9 cellular contexts compared by ENCODE assay signal in genomic region chr7:158517571-158517970, GRCh38.
"Had no signal": no experiment of that assay in that cellular context is flagged by ENCODE, and none has a peak within 500 bp of the region (broad histone marks: within the 10 kb centered on the region; RNA-seq: fewer than 3 reads in every experiment).

No MANE protein-coding gene starts in this region.

- H2AFZ ChIP-seq: GM23338 had no signal

- ATAC-seq: GM23338, K562 had no signal

- H3K4me2 ChIP-seq: GM23338 had no signal

- DNase-seq: H9, HCEC 1CT, HFFc6, IMR-90 had no signal

- H3K27ac ChIP-seq: HL-60 had no signal

- H3K27ac Mint-ChIP-seq: GM23338, H9, HFFc6 had no signal

- H3K4me3 Mint-ChIP-seq: GM23338, H9, HFFc6 had no signal

- FAIRE-seq: H1, H54, K562 had no signal

- H3K4me1 Mint-ChIP-seq: GM23338 had no signal

- H3K4me3 ChIP-seq: GM23338, K562 had no signal
